8 cellular contexts compared by ENCODE assay signal in genomic region chr12:2794736-2795289, GRCh38. TPM values are rescaled to one million over a fixed set of nuclear protein-coding genes. Genes with fewer than 3 reads are reported as not detected.
DNase-seq lines count a peak whose midpoint lies in the region; ATAC-seq and TF ChIP-seq lines count a peak whose summit lies in the region.

TSS of gene FKBP4 (plus strand) at chr12:2794970. CDS start at chr12:2795140, 170 bp downstream.

- TF ChIP-seq CTCF in BE2C (IDR thresholded peaks at IDR 0.05; ENCODE audit: low read depth, low read length) (no peak), colonic mucosa (IDR thresholded peaks at IDR 0.05) (no peak)

- H3K9ac ChIP-seq in colonic mucosa (ENCODE audit: low read depth in 2 of 2, low read length in 2 of 2), result peak within 1 kb of the TSS; percentile 82 to 93

- H3K4me1 Mint-ChIP-seq in activated CD4-positive, alpha-beta T cell treated with anti-CD3 and anti-CD28 coated beads, Interleukin-2, amount 10 ng/mL, durations not matched to agents 24 days and 14 days, result peaks cover 28% of the 10 kb centered on the region

- no peaks in the 10 kb centered on the region for H3K9me3 Mint-ChIP-seq in activated CD4-positive, alpha-beta T cell treated with anti-CD3 and anti-CD28 coated beads, Interleukin-2, amount 10 ng/mL, durations not matched to agents 24 days and 14 days

- DNase-seq in BE2C (peak; percentile 87), NCI-H510A (lab: John Stamatoyannopoulos, UW) (peak; percentile 86), colonic mucosa (peak; percentile 96), left kidney (ENCODE audit: low read depth, low spot score) (peak; percentile 94)
- peak; percentile 97 for DNase-seq in activated CD4-positive, alpha-beta T cell treated with anti-CD3 and anti-CD28 coated beads, Interleukin-2, amount 10 ng/mL, durations not matched to agents 24 days and 14 days
- peak; percentile 92 for DNase-seq in stimulated activated CD4-positive, alpha-beta T cell treated with anti-CD3 and anti-CD28 coated beads, Interleukin-2, amount 100 ng/mL, for 24 hours

- no peaks in the 10 kb centered on the region for H3K9me3 ChIP-seq in BE2C
- H3K9me3 ChIP-seq in colonic mucosa, result no peaks in the 10 kb centered on the region

- peaks cover 39% of the 10 kb centered on the region for H3K36me3 ChIP-seq in BE2C
- H3K36me3 ChIP-seq in colonic mucosa, result peaks cover 14% of the 10 kb centered on the region

- peaks cover 4% of the 10 kb centered on the region; the same call in 1 of the 2 replicates for H3K4me1 ChIP-seq in BE2C
- H3K4me1 ChIP-seq in colonic mucosa, result peaks cover 8% of the 10 kb centered on the region

- peaks cover 38% of the 10 kb centered on the region for H3K36me3 Mint-ChIP-seq in activated CD4-positive, alpha-beta T cell treated with anti-CD3 and anti-CD28 coated beads, Interleukin-2, amount 10 ng/mL, durations not matched to agents 24 days and 14 days (ENCODE audit: low read depth)

- intact Hi-C loops in activated CD4-positive, alpha-beta T cell treated with anti-CD3 and anti-CD28 coated beads, Interleukin-2, amount 10 ng/mL, durations not matched to agents 24 days and 14 days (cut with micrococcal nuclease), result loop anchor here (1.0 to 10.0 kb wide), 4 partner anchors 17 to 960 kb away; partner anchors contain the start of genes CRACR2A, ITFG2 and TULP3
- intact Hi-C loops in colonic mucosa (cut with DNase I), result no loop called here

- peak within 1 kb of the TSS; percentile 66 for H3K27ac ChIP-seq in colonic mucosa

- H3K4me3 ChIP-seq in BE2C (ENCODE audit: low read depth, low read length) (peak within 1 kb of the TSS; percentile 94), colonic mucosa (peak within 1 kb of the TSS; percentile 57)

- H3K27me3 Mint-ChIP-seq in activated CD4-positive, alpha-beta T cell treated with anti-CD3 and anti-CD28 coated beads, Interleukin-2, amount 10 ng/mL, durations not matched to agents 24 days and 14 days, result peaks cover 19% of the 10 kb centered on the region

- ATAC-seq in GM19043 (IDR thresholded peaks at IDR 0.05; ENCODE audit: low read depth, unreplicated experiment) (peak; percentile 71), HG03342 (IDR thresholded peaks at IDR 0.05; ENCODE audit: unreplicated experiment) (peak; percentile 72)

- peak within 1 kb of the TSS; percentile 79 for H3K27ac Mint-ChIP-seq in activated CD4-positive, alpha-beta T cell treated with anti-CD3 and anti-CD28 coated beads, Interleukin-2, amount 10 ng/mL, durations not matched to agents 24 days and 14 days

- H3K4me3 Mint-ChIP-seq in activated CD4-positive, alpha-beta T cell treated with anti-CD3 and anti-CD28 coated beads, Interleukin-2, amount 10 ng/mL, durations not matched to agents 24 days and 14 days, result peak within 1 kb of the TSS; percentile 86

- no peaks in the 10 kb centered on the region for H3K27me3 ChIP-seq in BE2C
- no peaks in the 10 kb centered on the region for H3K27me3 ChIP-seq in colonic mucosa

RNA-seq across cellular contexts. Expression of gene FKBP4, which starts in this region (rescaled TPM):
- 118 TPM for polyA plus RNA-seq in BE2C (2012; ENCODE audit: insufficient read depth, insufficient read length, low read depth)
- total RNA-seq in activated CD4-positive, alpha-beta T cell treated with anti-CD3 and anti-CD28 coated beads, Interleukin-2, amount 10 ng/mL, durations not matched to agents 24 days and 14 days, result 300 and 311 TPM in 2 replicates
- total RNA-seq in colonic mucosa, result 100 to 1,000 TPM in 1 of 2 donors, 10 to 100 TPM in 1; 63.1 to 274 TPM

Comparison
In these comparisons a context has a peak if more than half of its experiments do, and no peak if none do; other contexts are left out.
1. Peak in every context shown above with its lines: DNase-seq, ATAC-seq, H3K4me3 ChIP-seq and H3K27ac ChIP-seq.